Comparison of ENCODE assay signal across 15 cellular contexts in the genomic region with DNA sequence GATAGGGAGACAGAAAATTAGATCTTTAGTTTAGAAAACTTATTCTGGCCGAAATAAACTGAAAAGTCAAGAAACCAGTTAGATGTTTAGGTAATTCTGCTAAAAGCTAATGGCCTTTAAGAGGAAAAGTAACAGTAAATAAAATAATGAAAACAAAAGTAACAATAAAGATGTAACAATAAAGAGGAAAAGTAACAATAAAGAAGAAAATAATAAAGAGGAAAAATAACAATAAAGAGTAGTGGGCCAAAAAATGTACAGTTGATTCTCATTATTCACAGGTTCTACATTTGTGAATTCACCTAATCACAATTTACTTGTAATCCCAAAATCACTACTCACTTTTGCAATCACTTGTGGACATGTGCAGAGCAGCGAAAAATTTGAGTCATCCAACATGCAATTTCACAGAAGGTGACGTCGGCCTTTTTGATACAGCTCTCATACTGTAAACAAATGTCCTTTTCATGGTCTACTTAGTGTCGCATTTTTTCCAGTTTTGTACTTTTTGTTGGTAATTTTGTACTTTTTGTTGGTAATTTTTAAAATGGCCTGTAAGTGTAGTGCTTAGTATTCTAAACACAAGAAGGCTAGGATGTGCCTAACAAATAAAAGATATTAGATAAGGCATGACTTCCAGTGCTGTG. TPM values are rescaled to one million over a fixed set of nuclear protein-coding genes. Genes with fewer than 3 reads are reported as not detected.
DNase-seq lines count a peak whose midpoint lies in the region; ATAC-seq and TF ChIP-seq lines count a peak whose summit lies in the region.
"Had no signal": no experiment of that assay in that cellular context is flagged by ENCODE, and none has a peak within 500 bp of the region (broad histone marks: within the 10 kb centered on the region; RNA-seq: fewer than 3 reads in every experiment).

No MANE protein-coding gene starts in this region.

- H3K27me3 ChIP-seq in MM.1S (replicated peaks; ENCODE audit: insufficient read depth, low read length), result no peaks in the 10 kb centered on the region
- H3K27me3 ChIP-seq: brain microvascular endothelial cell, heart left ventricle had no signal

- H3K9me3 ChIP-seq in MM.1S (replicated peaks; ENCODE audit: insufficient read depth, low read length), result no peaks in the 10 kb centered on the region
- H3K9me3 ChIP-seq: Caco-2, heart left ventricle had no signal

- peak overlapping the region; percentile 65 for H3K27ac ChIP-seq in MM.1S (ENCODE audit: low read length)
- H3K27ac ChIP-seq: brain microvascular endothelial cell, heart left ventricle had no signal

- H3K9ac ChIP-seq in MM.1S (ENCODE audit: low read length), result peak overlapping the region; percentile 7; the same call in 1 of the 2 replicates

- no peaks in the 10 kb centered on the region for H4K20me1 ChIP-seq in MM.1S (ENCODE audit: insufficient read depth, low read length)

- peaks cover 18% of the 10 kb centered on the region for H3F3A ChIP-seq in MM.1S (ENCODE audit: insufficient read depth, low read length)

- peak overlapping the region; percentile 62 for H3K4me2 ChIP-seq in MM.1S (ENCODE audit: low read depth, low read length)

- H3K36me3 Mint-ChIP-seq in activated naive CD4-positive, alpha-beta T cell treated with anti-CD3 and anti-CD28 coated beads, Interleukin-2, amount 50 U/mL, for 72 hours, result peaks cover 11 to 32% of the 10 kb centered on the region in 2 donors

- no peak for TF ChIP-seq CTCF in MM.1S (IDR thresholded peaks at IDR 0.05; ENCODE audit: low read length)

- peak overlapping the region; percentile 47 to 95 for H3K27ac Mint-ChIP-seq in activated naive CD4-positive, alpha-beta T cell treated with anti-CD3 and anti-CD28 coated beads, Interleukin-2, amount 50 U/mL, for 72 hours
- H3K27ac Mint-ChIP-seq: endodermal cell, nephron had no signal

- DNase-seq in EL (peak; percentile 19), MM.1S (no peak), iris pigment epithelial cell (ENCODE audit: low read depth) (peak; percentile 82), NCI-H2171 treated with DMSO at 0.1 percent for 48 hours (lab: John Stamatoyannopoulos, UW) (no peak), AG20443 (ENCODE audit: low spot score) (no peak)
- no peak for DNase-seq in activated naive CD4-positive, alpha-beta T cell treated with anti-CD3 and anti-CD28 coated beads, Interleukin-2, amount 50 U/mL, for 72 hours (ENCODE audit: low spot score in 2 of 2)
- DNase-seq: brain microvascular endothelial cell, Caco-2, endodermal cell, GOT3, heart left ventricle, NCI-H510A, right cardiac atrium had no signal

- H3K79me2 ChIP-seq in MM.1S (ENCODE audit: low read length), result peaks cover 83% of the 10 kb centered on the region

- ATAC-seq in activated naive CD4-positive, alpha-beta T cell treated with anti-CD3 and anti-CD28 coated beads, Interleukin-2, amount 50 U/mL, for 72 hours, result peak; percentile 39 to 63
- ATAC-seq in HG03139 (IDR thresholded peaks at IDR 0.05; ENCODE audit: unreplicated experiment), result no peak
- ATAC-seq: heart left ventricle, right cardiac atrium had no signal

- no peaks in the 10 kb centered on the region for H3K9me2 ChIP-seq in MM.1S (replicated peaks; ENCODE audit: insufficient read depth, low read length)

- no peaks in the 10 kb centered on the region for H3K9me3 Mint-ChIP-seq in activated naive CD4-positive, alpha-beta T cell treated with anti-CD3 and anti-CD28 coated beads, Interleukin-2, amount 50 U/mL, for 72 hours
- H3K9me3 Mint-ChIP-seq: endodermal cell, nephron had no signal

- H2AFZ ChIP-seq in MM.1S (ENCODE audit: low read length), result no peak overlapping the region

- peaks cover 32% of the 10 kb centered on the region for H3K4me1 ChIP-seq in MM.1S (ENCODE audit: low read length)
- H3K4me1 ChIP-seq: Caco-2 had no signal

- H3K36me3 ChIP-seq in MM.1S (replicated peaks; ENCODE audit: insufficient read depth, low read length), result peaks cover 5% of the 10 kb centered on the region

- peak overlapping the region; percentile 12 for H3K4me3 ChIP-seq in MM.1S (ENCODE audit: low read length)
- H3K4me3 ChIP-seq: heart left ventricle had no signal

RNA-seq across cellular contexts. Expression of a gene that starts 24.0 kb away (rescaled TPM):
- 100 to 1,000 TPM; 147 to 234 TPM for total RNA-seq in activated naive CD4-positive, alpha-beta T cell treated with anti-CD3 and anti-CD28 coated beads, Interleukin-2, amount 50 U/mL, for 72 hours

Comparison
In these comparisons a context has a peak if more than half of its experiments do, and no peak if none do; other contexts are left out.
1. DNase-seq: peak in EL (single experiment) and iris pigment epithelial cell (single experiment); none in MM.1S (single experiment), activated naive CD4-positive, alpha-beta T cell treated with anti-CD3 and anti-CD28 coated beads, Interleukin-2, amount 50 U/mL, for 72 hours (0 of 2), NCI-H2171 treated with DMSO at 0.1 percent for 48 hours (single experiment) and AG20443 (single experiment).